ENCODE assay signal across 8 cellular contexts in the genomic region with DNA sequence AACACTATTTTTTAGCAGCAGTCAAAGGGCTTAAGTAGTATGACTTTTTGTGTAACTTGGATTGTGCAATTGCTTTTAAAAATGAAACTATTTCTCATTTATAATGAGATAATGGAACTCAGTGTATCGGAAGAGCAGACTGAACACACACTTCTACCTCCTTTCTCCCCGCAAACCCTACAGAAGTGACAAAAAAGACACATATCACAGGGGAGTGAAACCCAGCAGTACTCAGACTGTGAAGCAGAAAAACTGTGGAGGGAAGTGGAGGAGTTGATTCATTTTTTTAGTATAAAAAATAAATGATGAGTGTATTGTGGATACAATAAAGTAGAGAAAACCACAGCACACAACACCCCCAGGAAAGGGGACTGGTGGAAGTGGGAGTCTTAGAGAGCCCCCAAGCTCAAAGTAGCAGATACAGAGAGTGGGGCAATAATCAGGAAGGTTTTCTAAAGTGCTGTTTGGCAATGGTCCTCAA. TPM values are rescaled to one million over a fixed set of nuclear protein-coding genes. Genes with fewer than 3 reads are reported as not detected.
DNase-seq lines count a peak whose midpoint lies in the region; ATAC-seq and TF ChIP-seq lines count a peak whose summit lies in the region.

No MANE protein-coding gene starts in this region.

- no peak overlapping the region for H3K4me3 ChIP-seq in colonic mucosa

- no peaks in the 10 kb centered on the region for H3K9me3 ChIP-seq in colonic mucosa

- H3K27ac ChIP-seq in colonic mucosa = peak overlapping the region; percentile 38

- ATAC-seq in GM18907 (IDR thresholded peaks at IDR 0.05; ENCODE audit: unreplicated experiment) (peak; percentile 70), HG03457 (IDR thresholded peaks at IDR 0.05; ENCODE audit: unreplicated experiment) (peak; percentile 56), sciatic nerve (peak; percentile 77)

- no peak for TF ChIP-seq CTCF in colonic mucosa (IDR thresholded peaks at IDR 0.05)

- H3K27me3 ChIP-seq in colonic mucosa = no peaks in the 10 kb centered on the region

- no peak for DNase-seq in colonic mucosa
- DNase-seq in sciatic nerve (ENCODE audit: low spot score) = no peak
- DNase-seq in COLO829 (ENCODE audit: low spot score) = no peak
- DNase-seq in iPS-NIHi11 (ENCODE audit: low spot score) = no peak
- DNase-seq in anterior cingulate cortex (lab: John Stamatoyannopoulos, UW) = no peak
- DNase-seq in NCI-H2107 (lab: John Stamatoyannopoulos, UW) = no peak

- H3K4me1 ChIP-seq in colonic mucosa = no peaks in the 10 kb centered on the region

- no peaks in the 10 kb centered on the region for H3K36me3 ChIP-seq in colonic mucosa

- intact Hi-C loops in colonic mucosa (cut with DNase I) = loop anchor here (10.0 kb wide), 1 partner anchor 172 kb away; no protein-coding TSS in a partner anchor
- intact Hi-C loops in sciatic nerve (cut with DNase I) = no loop called here

- no peak overlapping the region for H3K9ac ChIP-seq in colonic mucosa (ENCODE audit: low read depth in 2 of 2, low read length in 2 of 2)

RNA-seq across cellular contexts. Expression of a gene that starts 9.7 kb away (rescaled TPM):
- total RNA-seq in colonic mucosa (10 to 100 TPM in 1 of 2 donors, 1 to 10 TPM in 1; 4.9 to 17.8 TPM), sciatic nerve (55.0 TPM)
